ENCODE assay signal across 21 cellular contexts in genomic region chr15:55652363-55652762, GRCh38.
"Had no signal": no experiment of that assay in that cellular context is flagged by ENCODE, and none has a peak within 500 bp of the region (broad histone marks: within the 10 kb centered on the region; RNA-seq: fewer than 3 reads in every experiment).

No MANE protein-coding gene starts in this region.

- H3K27ac ChIP-seq: adrenal gland, epithelial cell of prostate, parathyroid adenoma, sigmoid colon, spleen had no signal

- H3K4me1 Mint-ChIP-seq: activated B cell treated with CpG ODN at 0.5 μM for 24 hours; naive B cell; stimulated activated naive B cell treated with anti-CD40 and anti-IgM and Interleukin-4, amounts not matched to agents 10 μg/mL and 1 μg/mL and 100 μg/mL, for 72 hours; T-cell had no signal

- H3K4me1 ChIP-seq: adrenal gland, sigmoid colon, spleen had no signal

- H3K4me3 Mint-ChIP-seq: activated B cell treated with CpG ODN at 0.5 μM for 24 hours; activated CD4-positive, alpha-beta memory T cell treated with anti-CD3 and anti-CD28 coated beads for 36 hours; activated T-helper 1 cell treated with anti-CD3 and anti-CD28 coated beads, Interleukin-12 subunit alpha, Interleukin-12 subunit beta, Interleukin-2, Interleukin-4 antibody, amounts not matched to agents 30 ng/mL and 10 ng/mL and 1 ng/mL, durations not matched to agents 14 hours and 24 hours and 36 hours; effector memory CD8-positive, alpha-beta T cell; naive B cell; stimulated activated naive B cell treated with anti-CD40 and anti-IgM and Interleukin-4, amounts not matched to agents 10 μg/mL and 1 μg/mL and 100 μg/mL, for 72 hours; T-cell had no signal

- H3K27ac Mint-ChIP-seq: activated B cell treated with CpG ODN at 0.5 μM for 24 hours; activated CD4-positive, alpha-beta memory T cell treated with anti-CD3 and anti-CD28 coated beads for 36 hours; activated naive CD4-positive, alpha-beta T cell treated with anti-CD3 and anti-CD28 coated beads, Interleukin-2, amount 50 U/mL, for 72 hours; activated T-helper 1 cell treated with anti-CD3 and anti-CD28 coated beads, Interleukin-12 subunit alpha, Interleukin-12 subunit beta, Interleukin-2, Interleukin-4 antibody, amounts not matched to agents 30 ng/mL and 10 ng/mL and 1 ng/mL, durations not matched to agents 14 hours and 24 hours and 36 hours; effector memory CD8-positive, alpha-beta T cell; naive B cell; stimulated activated naive B cell treated with anti-CD40 and anti-IgM and Interleukin-4, amounts not matched to agents 10 μg/mL and 1 μg/mL and 100 μg/mL, for 72 hours; T-cell had no signal

- H3K27me3 Mint-ChIP-seq: activated B cell treated with CpG ODN at 0.5 μM for 24 hours; activated CD4-positive, alpha-beta memory T cell treated with anti-CD3 and anti-CD28 coated beads for 36 hours; naive B cell; stimulated activated naive B cell treated with anti-CD40 and anti-IgM and Interleukin-4, amounts not matched to agents 10 μg/mL and 1 μg/mL and 100 μg/mL, for 72 hours had no signal

- H3K36me3 ChIP-seq: adrenal gland, sigmoid colon, spleen had no signal

- H3K9ac ChIP-seq: parathyroid adenoma had no signal

- H3K36me3 Mint-ChIP-seq: activated CD4-positive, alpha-beta memory T cell treated with anti-CD3 and anti-CD28 coated beads for 36 hours; activated naive CD4-positive, alpha-beta T cell treated with anti-CD3 and anti-CD28 coated beads, Interleukin-2, amount 50 U/mL, for 72 hours; naive B cell; stimulated activated naive B cell treated with anti-CD40 and anti-IgM and Interleukin-4, amounts not matched to agents 10 μg/mL and 1 μg/mL and 100 μg/mL, for 72 hours; T-cell had no signal

- DNase-seq: activated B cell treated with CpG ODN at 0.5 μM for 24 hours; activated CD4-positive, alpha-beta memory T cell treated with anti-CD3 and anti-CD28 coated beads for 36 hours; activated CD4-positive, alpha-beta T cell treated with anti-CD3 and anti-CD28 coated beads for 4 hours; activated gamma-delta T cell treated with Interleukin-2 at 50 U/mL for 16 hours; activated T-cell treated with anti-CD3 and anti-CD28 coated beads for 4 hours; adrenal gland; effector memory CD8-positive, alpha-beta T cell; foreskin fibroblast; left colon; mucosa of descending colon; naive B cell; sigmoid colon; spleen; stimulated activated CD4-positive, alpha-beta T cell treated with anti-CD3 and anti-CD28 coated beads, Interleukin-4, amount 100 ng/mL, for 4 hours; stimulated activated naive B cell treated with anti-CD40 and anti-IgM and Interleukin-4, amounts not matched to agents 10 μg/mL and 1 μg/mL and 100 μg/mL, for 72 hours; T-cell had no signal

- H3K9me3 ChIP-seq: adrenal gland, mucosa of descending colon, sigmoid colon, spleen had no signal

- H3K9me3 Mint-ChIP-seq: activated B cell treated with CpG ODN at 0.5 μM for 24 hours; activated CD4-positive, alpha-beta memory T cell treated with anti-CD3 and anti-CD28 coated beads for 36 hours; activated naive CD4-positive, alpha-beta T cell treated with anti-CD3 and anti-CD28 coated beads, Interleukin-2, amount 50 U/mL, for 72 hours; activated T-helper 1 cell treated with anti-CD3 and anti-CD28 coated beads, Interleukin-12 subunit alpha, Interleukin-12 subunit beta, Interleukin-2, Interleukin-4 antibody, amounts not matched to agents 30 ng/mL and 10 ng/mL and 1 ng/mL, durations not matched to agents 14 hours and 24 hours and 36 hours; effector memory CD8-positive, alpha-beta T cell; naive B cell; stimulated activated naive B cell treated with anti-CD40 and anti-IgM and Interleukin-4, amounts not matched to agents 10 μg/mL and 1 μg/mL and 100 μg/mL, for 72 hours; T-cell had no signal

- H3K27me3 ChIP-seq: adrenal gland, sigmoid colon, spleen had no signal

- H3K4me3 ChIP-seq: adrenal gland, lung, mucosa of descending colon, sigmoid colon, spleen had no signal
